Comparison of ENCODE assay signal across 20 cellular contexts in the genomic region with DNA sequence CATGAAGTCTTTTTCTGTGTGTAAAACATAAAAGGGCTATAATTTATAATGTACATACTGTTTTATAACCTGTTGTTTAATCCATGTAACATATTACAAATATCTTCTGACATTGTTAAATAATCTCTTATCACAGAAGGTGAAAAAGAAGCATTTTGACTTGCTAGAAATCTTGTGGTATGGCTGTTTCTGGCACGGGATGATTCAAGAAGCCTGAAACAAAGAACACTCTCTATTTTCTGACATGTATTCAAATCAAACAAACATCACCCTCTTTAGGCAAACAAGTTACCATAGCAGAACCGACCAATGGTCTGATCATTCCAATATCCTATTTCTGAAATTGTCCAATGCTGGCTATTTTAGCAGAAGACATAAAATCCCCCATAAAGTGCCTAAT. TPM values are rescaled to one million over a fixed set of nuclear protein-coding genes. Genes with fewer than 3 reads are reported as not detected.
"Had no signal": no experiment of that assay in that cellular context is flagged by ENCODE, and none has a peak within 500 bp of the region (broad histone marks: within the 10 kb centered on the region; RNA-seq: fewer than 3 reads in every experiment).

No MANE protein-coding gene starts in this region.

- H3K27ac ChIP-seq: colonic mucosa, foreskin keratinocyte, hepatocyte, neural progenitor cell, ovary had no signal

- DNase-seq: colonic mucosa; dermis blood vessel endothelial cell; effector CD4-positive, alpha-beta T cell; endodermal cell; erythroblast; foreskin keratinocyte; head of caudate nucleus; kidney; left colon; left ventricle myocardium superior; nucleus accumbens; ovary; right cardiac atrium; stimulated activated CD4-positive, alpha-beta T cell treated with anti-CD3 and anti-CD28 coated beads, Interleukin-4, amount 100 ng/mL, for 1 hour; trophoblast cell had no signal

RNA-seq across cellular contexts. Expression of a gene that starts 55.4 kb away (rescaled TPM):
- total RNA-seq: dermis blood vessel endothelial cell; endothelial cell of umbilical vein; foreskin keratinocyte; left ventricle myocardium superior; lung microvascular endothelial cell; natural killer cell treated with Interleukin-12 subunit alpha and Interleukin-12 subunit beta and Interleukin-15 and Interleukin-18, amount 100 ng/mL, for 72 hours; right cardiac atrium had no signal
